In the genomic region with DNA sequence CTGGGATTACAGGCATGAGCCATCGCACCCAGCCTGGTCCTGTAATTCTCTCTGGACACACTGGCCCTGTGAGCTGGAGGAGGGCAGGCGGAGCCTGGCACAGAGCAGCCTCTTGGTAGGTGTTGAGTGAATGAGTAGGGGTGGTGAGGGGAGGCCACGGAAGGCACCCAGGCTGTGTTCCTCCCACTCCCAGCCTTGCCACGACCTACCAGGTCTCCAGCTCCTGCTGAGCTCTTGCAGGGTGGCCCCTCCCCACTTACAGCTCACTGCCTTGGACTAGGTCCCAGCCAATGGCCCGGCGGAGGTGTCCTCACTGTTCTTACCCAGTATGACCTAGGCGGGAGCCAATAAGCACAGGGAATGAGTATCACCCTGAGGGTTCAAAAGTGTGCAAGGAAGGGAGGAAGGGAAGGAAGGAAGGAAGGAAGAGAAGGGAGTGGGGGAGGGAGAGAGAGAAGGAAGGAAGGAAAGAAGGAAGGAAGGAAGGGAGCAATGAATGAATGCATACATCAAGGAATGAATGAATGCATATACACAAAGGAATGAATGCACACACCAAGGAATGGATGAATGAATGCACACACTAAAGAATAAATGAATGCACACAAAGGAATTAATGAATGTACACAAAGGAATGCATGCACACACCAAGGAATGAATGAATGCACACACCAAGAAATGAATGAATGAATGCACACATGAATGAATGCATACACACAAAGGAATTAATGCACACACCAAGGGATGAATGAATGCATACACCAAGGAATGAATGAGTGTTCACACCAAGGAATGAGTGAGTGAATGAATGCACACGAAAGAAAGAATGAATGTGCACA, we compare ENCODE assay signal across 2 cellular contexts.
TF ChIP-seq lines count a peak whose summit lies in the region.

No MANE protein-coding gene starts in this region.

TF ChIP-seq in GM12891, 5 proteins besides CTCF, POLR2A, EP300 and RAD21:
- TF ChIP-seq POLR2AphosphoS5 (IDR thresholded peaks at IDR 0.05; ENCODE audit: low read depth, low read length) = no peak
- TF ChIP-seq POU2F2 (IDR thresholded peaks at IDR 0.05; ENCODE audit: low read depth, low read length) = no peak
- no peak for TF ChIP-seq TAF1 (IDR thresholded peaks at IDR 0.05; ENCODE audit: low read depth, low read length)
- no peak for TF ChIP-seq PAX5 (IDR thresholded peaks at IDR 0.05; ENCODE audit: insufficient read depth, low read length, severe bottlenecking)
- no peak for TF ChIP-seq SPI1 (IDR thresholded peaks at IDR 0.05; ENCODE audit: low read depth, low read length)

TF ChIP-seq in H1, 55 proteins besides CTCF, POLR2A, EP300 and RAD21:
- TF ChIP-seq GABPA (IDR thresholded peaks at IDR 0.05; ENCODE audit: borderline replicate concordance, insufficient read depth, low read length) = no peak
- no peak for TF ChIP-seq SP4 (IDR thresholded peaks at IDR 0.05; ENCODE audit: low read length)
- TF ChIP-seq MAFK (IDR thresholded peaks at IDR 0.05; ENCODE audit: low read depth, low read length) = no peak
- no peak for TF ChIP-seq KDM1A (IDR thresholded peaks at IDR 0.05; ENCODE audit: borderline replicate concordance, low read length)
- no peak for TF ChIP-seq ZNF274 (IDR thresholded peaks at IDR 0.05; ENCODE audit: borderline replicate concordance, extremely low read depth, low read length)
- TF ChIP-seq CTBP2 (IDR thresholded peaks at IDR 0.05; ENCODE audit: borderline replicate concordance, insufficient read depth, insufficient read length, low read length) = no peak
- no peak for TF ChIP-seq GTF2F1 (IDR thresholded peaks at IDR 0.05; ENCODE audit: borderline replicate concordance, low read depth, low read length)
- no peak for TF ChIP-seq NANOG (IDR thresholded peaks at IDR 0.05; ENCODE audit: insufficient read depth, low read depth, low read length, poor library complexity, severe bottlenecking)
- no peak for TF ChIP-seq CBX8 (IDR thresholded peaks at IDR 0.05; ENCODE audit: borderline replicate concordance, low read depth, low read length)
- TF ChIP-seq POU5F1 (IDR thresholded peaks at IDR 0.05; ENCODE audit: low read depth, low read length) = no peak
- no peak for TF ChIP-seq JUN (IDR thresholded peaks at IDR 0.05; ENCODE audit: low read depth, low read length)
- TF ChIP-seq, protein P1, sequence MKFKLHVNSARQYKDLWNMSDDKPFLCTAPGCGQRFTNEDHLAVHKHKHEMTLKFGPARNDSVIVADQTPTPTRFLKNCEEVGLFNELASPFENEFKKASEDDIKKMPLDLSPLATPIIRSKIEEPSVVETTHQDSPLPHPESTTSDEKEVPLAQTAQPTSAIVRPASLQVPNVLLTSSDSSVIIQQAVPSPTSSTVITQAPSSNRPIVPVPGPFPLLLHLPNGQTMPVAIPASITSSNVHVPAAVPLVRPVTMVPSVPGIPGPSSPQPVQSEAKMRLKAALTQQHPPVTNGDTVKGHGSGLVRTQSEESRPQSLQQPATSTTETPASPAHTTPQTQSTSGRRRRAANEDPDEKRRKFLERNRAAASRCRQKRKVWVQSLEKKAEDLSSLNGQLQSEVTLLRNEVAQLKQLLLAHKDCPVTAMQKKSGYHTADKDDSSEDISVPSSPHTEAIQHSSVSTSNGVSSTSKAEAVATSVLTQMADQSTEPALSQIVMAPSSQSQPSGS (IDR thresholded peaks at IDR 0.05; ENCODE audit: low read length) = no peak
- no peak for TF ChIP-seq EGR1 (IDR thresholded peaks at IDR 0.05; ENCODE audit: borderline replicate concordance, low read depth, low read length)
- TF ChIP-seq, protein P2, sequence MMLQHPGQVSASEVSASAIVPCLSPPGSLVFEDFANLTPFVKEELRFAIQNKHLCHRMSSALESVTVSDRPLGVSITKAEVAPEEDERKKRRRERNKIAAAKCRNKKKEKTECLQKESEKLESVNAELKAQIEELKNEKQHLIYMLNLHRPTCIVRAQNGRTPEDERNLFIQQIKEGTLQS (IDR thresholded peaks at IDR 0.05; ENCODE audit: insufficient read depth, low read depth, low read length) = no peak
- no peak for TF ChIP-seq CHD2 (IDR thresholded peaks at IDR 0.05; ENCODE audit: low read length)
- TF ChIP-seq ASH2L (IDR thresholded peaks at IDR 0.05; ENCODE audit: low read length) = no peak
- no peak for TF ChIP-seq KDM4A (IDR thresholded peaks at IDR 0.05; ENCODE audit: low read depth, low read length, severe bottlenecking)
